ENCODE assay signal across 8 cellular contexts in genomic region chr6:98832282-98833100, GRCh38. TPM values are rescaled to one million over a fixed set of nuclear protein-coding genes. Genes with fewer than 3 reads are reported as not detected.
A peak's percentile ranks its signal among the peaks of the same experiment; 100 is the strongest.
DNase-seq lines count a peak whose midpoint lies in the region; ATAC-seq and TF ChIP-seq lines count a peak whose summit lies in the region.

No MANE protein-coding gene starts in this region.

- H3K4me3 ChIP-seq in breast epithelium: peak overlapping the region; percentile 44 to 74 (median 57)

- POLR2A ChIA-PET in MCF 10A (lab: Yijun Ruan, JAX) (interaction anchor here (0.9 kb wide), 1 partner anchor 57 kb away, joined by 3 read pairs; no protein-coding TSS in a partner anchor), T-cell (lab: Charles Lee) (interaction anchor here in 1 of 2 donors (0.5 kb wide), 1 partner anchor 592 kb away, joined by 3 read pairs; no protein-coding TSS in a partner anchor)

- H3K27ac Mint-ChIP-seq in MCF 10A (ENCODE audit: low read depth, unreplicated experiment) (no peak overlapping the region), T-cell (no peak overlapping the region)

- H3K27me3 Mint-ChIP-seq in MCF 10A (ENCODE audit: insufficient read depth, unreplicated experiment) (peaks cover 100% of the 10 kb centered on the region), T-cell (peaks cover 76 to 77% of the 10 kb centered on the region in 2 donors)

- CTCF ChIA-PET in MCF 10A (lab: Yijun Ruan, JAX): interaction anchor here (0.5 to 0.6 kb wide), 2 partner anchors 12 to 101 kb away, joined by 3 read pairs; no protein-coding TSS in a partner anchor
- CTCF ChIA-PET in T-cell (lab: Charles Lee): interaction anchor here in 1 of 2 donors (1.1 kb wide), 1 partner anchor 15 kb away, joined by 4 read pairs; no protein-coding TSS in a partner anchor

- TF ChIP-seq POLR2A in breast epithelium (IDR thresholded peaks at IDR 0.05): no peak

- DNase-seq in breast epithelium (ENCODE audit: low spot score in 2 of 2) (no peak), MCF 10A (ENCODE audit: unreplicated experiment) (no peak), T-cell (no peak), fibroblast of the conjunctiva (ENCODE audit: low read depth) (peak; percentile 13), omental fat pad (ENCODE audit: low spot score) (no peak)

- H3K36me3 Mint-ChIP-seq in MCF 10A (ENCODE audit: insufficient read depth, unreplicated experiment) (no peaks in the 10 kb centered on the region), T-cell (no peaks in the 10 kb centered on the region)

- H3K4me1 Mint-ChIP-seq in MCF 10A (ENCODE audit: insufficient read depth, unreplicated experiment): peaks cover 22% of the 10 kb centered on the region
- H3K4me1 Mint-ChIP-seq in T-cell: peaks cover 51 to 63% (median 58%) of the 10 kb centered on the region in 3 donors

- peaks cover 19 to 21% of the 10 kb centered on the region in 2 donors for H3K4me1 ChIP-seq in breast epithelium

- BruUV-seq in MCF 10A (replicated peaks; lab: Mats Ljungman, UMichigan): no TSS peak

- H3K9me3 Mint-ChIP-seq in MCF 10A (ENCODE audit: unreplicated experiment): no peaks in the 10 kb centered on the region
- no peaks in the 10 kb centered on the region for H3K9me3 Mint-ChIP-seq in T-cell

- ATAC-seq in T-cell (replicated peaks in 1 of 4) (no peak), omental fat pad (ENCODE audit: low FRiP score) (peak; percentile 68), GM19397 (IDR thresholded peaks at IDR 0.05; ENCODE audit: unreplicated experiment) (no peak), GM19463 (IDR thresholded peaks at IDR 0.05; ENCODE audit: unreplicated experiment) (no peak), GM19035 (IDR thresholded peaks at IDR 0.05; ENCODE audit: unreplicated experiment) (no peak)

- H3K9me3 ChIP-seq in breast epithelium: no peaks in the 10 kb centered on the region

- H3K36me3 ChIP-seq in breast epithelium: no peaks in the 10 kb centered on the region

- intact Hi-C loops in breast epithelium (cut with DNase I; ENCODE audit: low total_unique reads): no loop called here
- intact Hi-C loops in MCF 10A (cut with micrococcal nuclease): loop anchor here (10.0 kb wide), 1 partner anchor 888 kb away; no protein-coding TSS in a partner anchor

- peaks cover 18 to 97% of the 10 kb centered on the region in 2 donors for H3K27me3 ChIP-seq in breast epithelium

- TF ChIP-seq CTCF in breast epithelium (IDR thresholded peaks at IDR 0.05) (no peak), MCF 10A (IDR thresholded peaks at IDR 0.05; ENCODE audit: unreplicated experiment) (no peak), omental fat pad (IDR thresholded peaks at IDR 0.05) (no peak)

- no peak overlapping the region for H3K27ac ChIP-seq in breast epithelium

- H3K4me3 Mint-ChIP-seq in MCF 10A (ENCODE audit: unreplicated experiment): no peak overlapping the region
- peak overlapping the region; percentile 84 to 94 (median 90) for H3K4me3 Mint-ChIP-seq in T-cell

RNA-seq across cellular contexts. Expression of gene POU3F2, which starts 1.9 kb away (rescaled TPM):
- total RNA-seq in breast epithelium (not detected), MCF 10A (2022) (not detected in 2 replicates), T-cell (not detected), omental fat pad (not detected)
